ENCODE assay signal across 9 cellular contexts in genomic region chr3:171876651-171877272, GRCh38. TPM values are rescaled to one million over a fixed set of nuclear protein-coding genes. Genes with fewer than 3 reads are reported as not detected.
DNase-seq lines count a peak whose midpoint lies in the region; ATAC-seq and TF ChIP-seq lines count a peak whose summit lies in the region.
"Had no signal": no experiment of that assay in that cellular context is flagged by ENCODE, and none has a peak within 500 bp of the region (broad histone marks: within the 10 kb centered on the region; RNA-seq: fewer than 3 reads in every experiment).

No MANE protein-coding gene starts in this region.

- H3K4me3 ChIP-seq in epithelial cell of proximal tubule (ENCODE audit: low read depth, low read length): no peak overlapping the region

- intact Hi-C loops in sciatic nerve (cut with DNase I): no loop called here

- ATAC-seq in sciatic nerve (peak; percentile 35), HG03039 (IDR thresholded peaks at IDR 0.05; ENCODE audit: unreplicated experiment) (no peak), HG03135 (IDR thresholded peaks at IDR 0.05; ENCODE audit: unreplicated experiment) (no peak)

- no peak for TF ChIP-seq CTCF in epithelial cell of proximal tubule (conservative IDR thresholded peaks at IDR 0.05; ENCODE audit: low read depth, low read length)
- no peak for TF ChIP-seq CTCF in GM10266 (IDR thresholded peaks at IDR 0.05; ENCODE audit: control insufficient read depth, insufficient read depth, low read depth, missing control alignments)

- DNase-seq in ELR (ENCODE audit: low read depth) (peak; percentile 83), NCI-H1048 (lab: John Stamatoyannopoulos, UW) (peak; percentile 49), epithelial cell of proximal tubule (ENCODE audit: low read depth) (peak; percentile 68), sciatic nerve (ENCODE audit: low spot score) (no peak), GM10266 (ENCODE audit: extremely low spot score) (no peak)
- no peak for DNase-seq in activated naive CD4-positive, alpha-beta T cell treated with Interleukin-2 at 50 U/mL for 16 hours
- DNase-seq: midbrain had no signal

RNA-seq across cellular contexts. Expression of gene TMEM212, which starts 33.6 kb away (rescaled TPM):
- not detected in 2 replicates for total RNA-seq in epithelial cell of proximal tubule
- total RNA-seq in sciatic nerve: not detected

Comparison
In these comparisons a context has a peak if more than half of its experiments do, and no peak if none do; other contexts are left out.
1. DNase-seq: peak in ELR (single experiment), NCI-H1048 (single experiment) and epithelial cell of proximal tubule (single experiment); none in sciatic nerve (single experiment), GM10266 (single experiment) and activated naive CD4-positive, alpha-beta T cell treated with Interleukin-2 at 50 U/mL for 16 hours (single experiment).